Comparison of ENCODE assay signal across 17 cellular contexts in genomic region chr16:66226762-66227161, GRCh38.
DNase-seq lines count a peak whose midpoint lies in the region; ATAC-seq, FAIRE-seq and TF ChIP-seq lines count a peak whose summit lies in the region.
"Had no signal": no experiment of that assay in that cellular context is flagged by ENCODE, and none has a peak within 500 bp of the region (broad histone marks: within the 10 kb centered on the region; RNA-seq: fewer than 3 reads in every experiment).

No MANE protein-coding gene starts in this region.

- no peaks in the 10 kb centered on the region for H3K36me3 Mint-ChIP-seq in neural progenitor cell

- H3K27me3 ChIP-seq in liver (ENCODE audit: control insufficient read depth in 4 of 4, insufficient read depth in 4 of 4, low read length in 3 of 4) (peaks cover 0 to 6% (median 0%) of the 10 kb centered on the region in 4 donors), HepG2 (ENCODE audit: control insufficient read depth in 1 of 2, insufficient read depth in 2 of 2, low read length in 2 of 2) (peaks cover 7 to 65% of the 10 kb centered on the region in 2 experiments), neural progenitor cell (no peaks in the 10 kb centered on the region), gastroesophageal sphincter (no peaks in the 10 kb centered on the region)

- H3K27ac Mint-ChIP-seq in neural progenitor cell, result peak overlapping the region; percentile 53

- H4K20me1 ChIP-seq in HepG2 (ENCODE audit: insufficient read depth, low read length) (no peaks in the 10 kb centered on the region), neural progenitor cell (ENCODE audit: low read depth) (no peaks in the 10 kb centered on the region)

- H3K4me3 ChIP-seq in liver (ENCODE audit: low read depth in 1 of 3, low read length in 3 of 3) (no peak overlapping the region), HepG2 (replicated peaks in 1 of 3; ENCODE audit: insufficient read depth in 1 of 3, low read depth in 2 of 3, low read length in 3 of 3) (no peak overlapping the region), neural progenitor cell (no peak overlapping the region), gastroesophageal sphincter (no peak overlapping the region)
- H3K4me3 ChIP-seq: GM12878 had no signal

- TF ChIP-seq CTCF in liver (IDR thresholded peaks at IDR 0.05; ENCODE audit: low read depth, low read length, missing input control) (peak; percentile 5), HepG2 (CRISPR knock-in tag; IDR thresholded peaks at IDR 0.05) (no peak), neural progenitor cell (IDR thresholded peaks at IDR 0.05) (no peak), gastroesophageal sphincter (IDR thresholded peaks at IDR 0.05) (no peak)

- H2AFZ ChIP-seq in HepG2 (ENCODE audit: low read length), result no peak overlapping the region
- H2AFZ ChIP-seq in neural progenitor cell (replicated peaks), result no peak overlapping the region

- H3K27ac ChIP-seq in liver (ENCODE audit: low read depth in 1 of 2, low read length in 2 of 2), result no peak overlapping the region
- no peak overlapping the region for H3K27ac ChIP-seq in HepG2 (ENCODE audit: extremely low read length, insufficient read depth, low read length)
- H3K27ac ChIP-seq in neural progenitor cell, result no peak overlapping the region
- H3K27ac ChIP-seq in gastroesophageal sphincter, result no peak overlapping the region
- H3K27ac ChIP-seq: C4-2B had no signal

- no peaks in the 10 kb centered on the region for H3K79me2 ChIP-seq in HepG2 (ENCODE audit: insufficient read depth, low read length)
- no peaks in the 10 kb centered on the region for H3K79me2 ChIP-seq in neural progenitor cell (ENCODE audit: low read depth)

- CTCF ChIA-PET in HepG2 (lab: Yijun Ruan, JAX; ENCODE audit: low intra/inter-chr PET ratio, low total read pairs) (no interaction called here), HEK293T (lab: Yijun Ruan, JAX) (no interaction called here)

- intact Hi-C loops in HepG2 (cut with micrococcal nuclease; ENCODE audit: unreplicated experiment) (no loop called here), left cardiac atrium (cut with DNase I) (no loop called here)

- H3K4me2 ChIP-seq in HepG2 (ENCODE audit: low read depth, low read length), result no peak overlapping the region
- no peak overlapping the region for H3K4me2 ChIP-seq in neural progenitor cell

- ATAC-seq in HepG2 (no peak), left cardiac atrium (peak; percentile 74 to 76), HG03439 (IDR thresholded peaks at IDR 0.05; ENCODE audit: unreplicated experiment) (no peak), gastroesophageal sphincter (no peak)
- ATAC-seq: GM12878 had no signal

- H3K27me3 Mint-ChIP-seq in neural progenitor cell (ENCODE audit: insufficient read depth, low read depth), result peaks cover 18% of the 10 kb centered on the region

- in situ Hi-C loops in HepG2 (cut with HindIII; ENCODE audit: extremely low pct_ligation_motif_present, low pct_unique_long_range_greater_than_20kb), result no loop called here

- H3K4me1 ChIP-seq in liver (ENCODE audit: control insufficient read depth in 4 of 4, insufficient read depth in 4 of 4, low read length in 3 of 4), result no peaks in the 10 kb centered on the region
- H3K4me1 ChIP-seq in HepG2 (ENCODE audit: insufficient read depth, low read length), result no peaks in the 10 kb centered on the region
- H3K4me1 ChIP-seq in neural progenitor cell, result peaks cover 15% of the 10 kb centered on the region
- H3K4me1 ChIP-seq in gastroesophageal sphincter, result no peaks in the 10 kb centered on the region

- FAIRE-seq in HepG2 (lab: Jason Lieb, UNC), result no peak
- FAIRE-seq: GM12878 had no signal

- DNase-seq in HepG2 (ENCODE audit: low spot score) (no peak), left cardiac atrium (peak; percentile 33), neural progenitor cell (ENCODE audit: low spot score) (no peak), NCI-H82 (lab: John Stamatoyannopoulos, UW) (no peak), HEK293T (ENCODE audit: extremely low spot score) (no peak)
- DNase-seq: DMS 273 treated with DMSO at 0.1 percent for 48 hours; GDM1; NCI-H1105; NCI-H1694 treated with DMSO at 0.1 percent for 48 hours; NCI-H345; NCI-H69; NK-92 treated with Interleukin-12 subunit alpha and Interleukin-12 subunit beta, amount 100 ng/mL, for 24 hours had no signal

- TF ChIP-seq EP300 in HepG2 (IDR thresholded peaks at IDR 0.05; ENCODE audit: low read depth in 2 of 2, low read length in 2 of 2) (no peak), HepG2 (CRISPR knock-in tag; IDR thresholded peaks at IDR 0.05; ENCODE audit: borderline replicate concordance) (no peak), gastroesophageal sphincter (IDR thresholded peaks at IDR 0.05) (no peak)

- peak; percentile 46 to 55 for TF ChIP-seq RAD21 in liver (IDR thresholded peaks at IDR 0.05)
- TF ChIP-seq RAD21 in HepG2 (CRISPR knock-in tag; IDR thresholded peaks at IDR 0.05), result no peak

- H3F3A ChIP-seq in neural progenitor cell (ENCODE audit: low read depth), result no peaks in the 10 kb centered on the region

- H3K9ac ChIP-seq in liver (ENCODE audit: low read depth in 1 of 2, low read length in 2 of 2) (no peak overlapping the region), HepG2 (ENCODE audit: insufficient read depth, low read depth, low read length) (no peak overlapping the region), neural progenitor cell (no peak overlapping the region)

- no TSS peak for BruUV-seq in HepG2 (replicated peaks; lab: Mats Ljungman, UMichigan)

- H3K9me3 ChIP-seq in liver (ENCODE audit: control insufficient read depth in 4 of 4, low read length in 3 of 4), result no peaks in the 10 kb centered on the region
- no peaks in the 10 kb centered on the region for H3K9me3 ChIP-seq in HepG2 (ENCODE audit: low read length)
- no peaks in the 10 kb centered on the region for H3K9me3 ChIP-seq in neural progenitor cell (ENCODE audit: low read depth)
- no peaks in the 10 kb centered on the region for H3K9me3 ChIP-seq in gastroesophageal sphincter

- H3K4me1 Mint-ChIP-seq in neural progenitor cell, result peaks cover 45% of the 10 kb centered on the region

- POLR2A ChIA-PET in HepG2 (lab: Yijun Ruan, JAX) (no interaction called here), HEK293T (lab: Yijun Ruan, JAX) (no interaction called here)

- H3K9me3 Mint-ChIP-seq in neural progenitor cell, result peaks cover 5% of the 10 kb centered on the region

- H3K4me3 Mint-ChIP-seq in neural progenitor cell, result no peak overlapping the region

- WGBS in liver, result 85% methylated on average over 5 of the region's 5 CpGs
- 13% methylated on average over 5 of the region's 5 CpGs for whole genome bisulfite sequencing in HepG2 (ENCODE audit: low lambda C conversion rate)
- WGBS in gastroesophageal sphincter (ENCODE audit: low coverage in 1 of 2), 2 donors, result 78 to 94% methylated on average over 4 of the region's 5 CpGs

- TF ChIP-seq POLR2A in HepG2 (IDR thresholded peaks at IDR 0.05; ENCODE audit: insufficient read depth in 1 of 2, low read depth in 2 of 2, low read length in 2 of 2) (no peak), gastroesophageal sphincter (IDR thresholded peaks at IDR 0.05) (no peak)

- H3K36me3 ChIP-seq in liver (ENCODE audit: control insufficient read depth in 4 of 4, insufficient read depth in 3 of 4, low read depth in 1 of 4, low read length in 3 of 4) (no peaks in the 10 kb centered on the region), HepG2 (replicated peaks in 1 of 2; ENCODE audit: control insufficient read depth in 1 of 2, insufficient read depth in 2 of 2, low read length in 2 of 2) (no peaks in the 10 kb centered on the region), neural progenitor cell (no peaks in the 10 kb centered on the region), gastroesophageal sphincter (no peaks in the 10 kb centered on the region)

TF ChIP-seq in liver, 16 proteins besides CTCF, POLR2A, EP300 and RAD21 (continues in another document):
- TF ChIP-seq JUND (IDR thresholded peaks at IDR 0.05), result no peak
- TF ChIP-seq FOXA2 (IDR thresholded peaks at IDR 0.05), result no peak
- no peak for TF ChIP-seq TAF1 (conservative IDR thresholded peaks at IDR 0.05)
- no peak for TF ChIP-seq NR2F2 (IDR thresholded peaks at IDR 0.05)
- no peak for TF ChIP-seq GABPA (IDR thresholded peaks at IDR 0.05 in 1 of 2, conservative IDR thresholded peaks at IDR 0.05 in 1 of 2)

TF ChIP-seq in HepG2, 621 proteins besides CTCF, POLR2A, EP300 and RAD21 (continues in another document):
- no peak for TF ChIP-seq ZNF576 (CRISPR knock-in tag; IDR thresholded peaks at IDR 0.05)
- no peak for TF ChIP-seq TCF7L2 (IDR thresholded peaks at IDR 0.05; ENCODE audit: low read depth, low read length)
- no peak for TF ChIP-seq ZFP36 (IDR thresholded peaks at IDR 0.05; ENCODE audit: borderline replicate concordance, low read depth, low read length, partially characterized antibody)

TF ChIP-seq in HEK293T, 16 proteins besides CTCF, POLR2A, EP300 and RAD21:
- TF ChIP-seq ARNT (IDR thresholded peaks at IDR 0.05) (no peak), L3MBTL2 (conservative IDR thresholded peaks at IDR 0.05) (no peak), ZNF384 (IDR thresholded peaks at IDR 0.05) (no peak), NFRKB (IDR thresholded peaks at IDR 0.05) (no peak), FOXK2 (IDR thresholded peaks at IDR 0.05) (no peak), HDGF (IDR thresholded peaks at IDR 0.05; ENCODE audit: borderline replicate concordance) (no peak), FOXM1 (IDR thresholded peaks at IDR 0.05; ENCODE audit: borderline replicate concordance) (no peak), FOXA1 (IDR thresholded peaks at IDR 0.05) (no peak), LEF1 (IDR thresholded peaks at IDR 0.05; ENCODE audit: borderline replicate concordance) (no peak), PKNOX1 (IDR thresholded peaks at IDR 0.05) (no peak), BHLHE40 (IDR thresholded peaks at IDR 0.05; ENCODE audit: borderline replicate concordance) (no peak), SUZ12 (IDR thresholded peaks at IDR 0.05) (no peak), SP1 (IDR thresholded peaks at IDR 0.05) (no peak)

Comparison
In these comparisons a context has a peak if more than half of its experiments do, and no peak if none do; other contexts are left out.
1. ATAC-seq: peak in left cardiac atrium (2 of 2); none in HepG2 (single experiment), HG03439 (single experiment) and gastroesophageal sphincter (single experiment).